18 cellular contexts compared by ENCODE assay signal in the genomic region with DNA sequence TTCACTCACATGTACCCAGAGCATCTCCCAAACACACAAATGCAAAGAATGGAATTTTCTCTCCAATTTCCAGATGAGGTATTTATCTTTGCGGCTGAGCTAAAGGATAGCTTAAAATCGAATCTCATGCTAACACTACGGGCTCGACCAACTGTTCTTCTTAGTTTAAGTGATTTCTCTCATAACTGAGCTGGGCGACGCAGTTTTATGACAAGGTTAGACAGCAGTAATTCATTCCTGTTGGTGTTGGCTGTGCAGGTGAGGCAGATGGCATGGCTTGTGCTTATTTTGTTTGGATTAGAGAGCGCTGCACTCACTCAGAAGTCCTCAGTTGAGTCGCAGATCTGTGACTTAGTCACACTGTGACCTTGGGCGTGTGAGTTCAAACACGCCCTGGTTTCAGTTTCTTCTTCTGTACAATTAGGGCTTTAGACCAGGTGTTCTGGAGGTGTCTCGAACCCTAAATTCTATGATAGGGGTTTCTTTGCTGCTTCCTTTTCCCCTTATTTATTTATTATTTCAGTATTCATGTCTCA. TPM values are rescaled to one million over a fixed set of nuclear protein-coding genes. Genes with fewer than 3 reads are reported as not detected.
DNase-seq lines count a peak whose midpoint lies in the region; ATAC-seq, FAIRE-seq and TF ChIP-seq lines count a peak whose summit lies in the region.
"Had no signal": no experiment of that assay in that cellular context is flagged by ENCODE, and none has a peak within 500 bp of the region (broad histone marks: within the 10 kb centered on the region; RNA-seq: fewer than 3 reads in every experiment).

No MANE protein-coding gene starts in this region.

- H3K9me3 Mint-ChIP-seq in natural killer cell treated with Interleukin-12 subunit alpha and Interleukin-12 subunit beta and Interleukin-15 and Interleukin-18, amount 100 ng/mL, for 72 hours, result peaks cover 8% of the 10 kb centered on the region

- 85% methylated on average over 11 of the region's 11 CpGs for WGBS in esophagus muscularis mucosa

- H3K27ac ChIP-seq in colonic mucosa (peak overlapping the region; percentile 15), esophagus muscularis mucosa (replicated peaks in 1 of 4) (no peak overlapping the region)
- H3K27ac ChIP-seq: 22Rv1, right lobe of liver, tibial artery had no signal

- peak; percentile 59 for DNase-seq in NCI-H2171 treated with DMSO at 0.1 percent for 48 hours (lab: John Stamatoyannopoulos, UW)
- DNase-seq in NCI-H2171 (lab: John Stamatoyannopoulos, UW), result no peak
- DNase-seq in GM12891 (ENCODE audit: insufficient read length, low spot score), result no peak
- DNase-seq in NCI-H69 (lab: John Stamatoyannopoulos, UW), result peak; percentile 60
- DNase-seq in colonic mucosa, result peak; percentile 59
- no peak for DNase-seq in natural killer cell treated with Interleukin-12 subunit alpha and Interleukin-12 subunit beta and Interleukin-15 and Interleukin-18, amount 100 ng/mL, for 72 hours (ENCODE audit: low spot score)
- DNase-seq in esophagus muscularis mucosa (ENCODE audit: extremely low spot score), result no peak
- DNase-seq in OCI-M1 (lab: John Stamatoyannopoulos, UW), result no peak
- DNase-seq: activated CD4-positive, alpha-beta T cell treated with anti-CD3 and anti-CD28 coated beads for 4 hours; foreskin melanocyte; GF-D8; HFFc6; NCI-H2107; right lobe of liver; Right ventricle myocardium superior; stimulated activated CD4-positive, alpha-beta T cell treated with anti-CD3 and anti-CD28 coated beads, Interleukin-2, amount 100 ng/mL, for 24 hours; tibial artery had no signal

- FAIRE-seq in GM12891 (lab: Jason Lieb, UNC), result peak; percentile 51

- peak overlapping the region in 1 of 2 donors; percentile 57 for H3K9ac ChIP-seq in colonic mucosa (ENCODE audit: low read depth in 2 of 2, low read length in 2 of 2)

- H3K4me1 ChIP-seq in colonic mucosa (no peaks in the 10 kb centered on the region), esophagus muscularis mucosa (peaks cover 0 to 7% (median 0%) of the 10 kb centered on the region in 4 donors)
- H3K4me1 ChIP-seq: right lobe of liver had no signal

- H3K36me3 ChIP-seq in colonic mucosa (no peaks in the 10 kb centered on the region), esophagus muscularis mucosa (no peaks in the 10 kb centered on the region)
- H3K36me3 ChIP-seq: right lobe of liver, tibial artery had no signal

- TF ChIP-seq POLR2A in GM12891 (IDR thresholded peaks at IDR 0.05; ENCODE audit: low read depth, low read length) (no peak), esophagus muscularis mucosa (IDR thresholded peaks at IDR 0.05; ENCODE audit: low read depth) (no peak)

- intact Hi-C loops in colonic mucosa (cut with DNase I), result no loop called here
- intact Hi-C loops in esophagus muscularis mucosa (cut with DNase I), result no loop called here

- H3K27me3 Mint-ChIP-seq in natural killer cell treated with Interleukin-12 subunit alpha and Interleukin-12 subunit beta and Interleukin-15 and Interleukin-18, amount 100 ng/mL, for 72 hours, result no peaks in the 10 kb centered on the region

- peak overlapping the region in 1 of 2 donors; percentile 96 for H3K27ac Mint-ChIP-seq in natural killer cell treated with Interleukin-12 subunit alpha and Interleukin-12 subunit beta and Interleukin-15 and Interleukin-18, amount 100 ng/mL, for 72 hours
- H3K27ac Mint-ChIP-seq: HFFc6 had no signal

- peaks cover 27 to 38% of the 10 kb centered on the region in 2 donors for H3K4me1 Mint-ChIP-seq in natural killer cell treated with Interleukin-12 subunit alpha and Interleukin-12 subunit beta and Interleukin-15 and Interleukin-18, amount 100 ng/mL, for 72 hours (ENCODE audit: low read depth in 2 of 2)

- H3K4me3 ChIP-seq in colonic mucosa, result no peak overlapping the region
- H3K4me3 ChIP-seq in esophagus muscularis mucosa, result no peak overlapping the region
- H3K4me3 ChIP-seq: right lobe of liver, tibial artery had no signal

- no peak for ATAC-seq in natural killer cell treated with Interleukin-12 subunit alpha and Interleukin-12 subunit beta and Interleukin-15 and Interleukin-18, amount 100 ng/mL, for 72 hours

- no peaks in the 10 kb centered on the region for H3K36me3 Mint-ChIP-seq in natural killer cell treated with Interleukin-12 subunit alpha and Interleukin-12 subunit beta and Interleukin-15 and Interleukin-18, amount 100 ng/mL, for 72 hours

- no peak for TF ChIP-seq EP300 in esophagus muscularis mucosa (IDR thresholded peaks at IDR 0.05)

- H3K4me3 Mint-ChIP-seq in natural killer cell treated with Interleukin-12 subunit alpha and Interleukin-12 subunit beta and Interleukin-15 and Interleukin-18, amount 100 ng/mL, for 72 hours, result no peak overlapping the region
- H3K4me3 Mint-ChIP-seq: HFFc6 had no signal

- no peaks in the 10 kb centered on the region for H3K27me3 ChIP-seq in colonic mucosa
- H3K27me3 ChIP-seq in esophagus muscularis mucosa, result peaks cover 0 to 6% (median 0%) of the 10 kb centered on the region in 4 donors
- H3K27me3 ChIP-seq: right lobe of liver, tibial artery had no signal

- no peak for TF ChIP-seq CTCF in colonic mucosa (IDR thresholded peaks at IDR 0.05)
- TF ChIP-seq CTCF in esophagus muscularis mucosa (IDR thresholded peaks at IDR 0.05), result no peak

- no peaks in the 10 kb centered on the region for H3K9me3 ChIP-seq in colonic mucosa
- H3K9me3 ChIP-seq in esophagus muscularis mucosa, result no peaks in the 10 kb centered on the region
- H3K9me3 ChIP-seq: right lobe of liver, tibial artery had no signal

TF ChIP-seq in GM12891, 5 proteins besides CTCF, POLR2A, EP300 and RAD21:
- TF ChIP-seq POLR2AphosphoS5 (IDR thresholded peaks at IDR 0.05; ENCODE audit: low read depth, low read length) (no peak), TAF1 (IDR thresholded peaks at IDR 0.05; ENCODE audit: low read depth, low read length) (no peak), POU2F2 (IDR thresholded peaks at IDR 0.05; ENCODE audit: low read depth, low read length) (no peak), SPI1 (IDR thresholded peaks at IDR 0.05; ENCODE audit: low read depth, low read length) (no peak), PAX5 (IDR thresholded peaks at IDR 0.05; ENCODE audit: insufficient read depth, low read length, severe bottlenecking) (no peak)
TF ChIP-seq in GM12891: peak in this region for 0.

RNA-seq across cellular contexts. Expression of a gene that starts 41.5 kb away (rescaled TPM):
- polyA plus RNA-seq in GM12891 (2012; ENCODE audit: low read depth, missing spikeins), result 91.7 TPM
- total RNA-seq in colonic mucosa, result 10 to 100 TPM; 66.6 to 76.9 TPM
- total RNA-seq in natural killer cell treated with Interleukin-12 subunit alpha and Interleukin-12 subunit beta and Interleukin-15 and Interleukin-18, amount 100 ng/mL, for 72 hours, result 100 to 1,000 TPM; 122 to 188 TPM
- total RNA-seq in esophagus muscularis mucosa, result 10 to 100 TPM; 19.5 to 44.0 (median 40.9) TPM

RNA-seq across cellular contexts. Expression of a gene that starts 41.5 kb away (rescaled TPM):
- polyA plus RNA-seq in GM12891 (2012; ENCODE audit: low read depth, missing spikeins), result 3.3 TPM
- total RNA-seq in colonic mucosa (10 to 100 TPM; 20.1 to 28.6 TPM), esophagus muscularis mucosa (10 to 100 TPM in 3 of 4 donors, 1 to 10 TPM in 1; 7.3 to 15.4 (median 13.1) TPM)
- 10 to 100 TPM; 36.1 to 59.1 TPM for total RNA-seq in natural killer cell treated with Interleukin-12 subunit alpha and Interleukin-12 subunit beta and Interleukin-15 and Interleukin-18, amount 100 ng/mL, for 72 hours

Comparison
In these comparisons a context has a peak if more than half of its experiments do, and no peak if none do; other contexts are left out.
1. DNase-seq: peak in NCI-H2171 treated with DMSO at 0.1 percent for 48 hours (single experiment), NCI-H69 (single experiment) and colonic mucosa (single experiment); none in NCI-H2171 (single experiment), GM12891 (single experiment), natural killer cell treated with Interleukin-12 subunit alpha and Interleukin-12 subunit beta and Interleukin-15 and Interleukin-18, amount 100 ng/mL, for 72 hours (single experiment), esophagus muscularis mucosa (single experiment) and OCI-M1 (single experiment).